Comparison of ENCODE assay signal across 14 cellular contexts in genomic region chr2:231765496-231765929, GRCh38. TPM values are rescaled to one million over a fixed set of nuclear protein-coding genes. Genes with fewer than 3 reads are reported as not detected.
DNase-seq lines count a peak whose midpoint lies in the region; ATAC-seq lines count a peak whose summit lies in the region.
"Had no signal": no experiment of that assay in that cellular context is flagged by ENCODE, and none has a peak within 500 bp of the region (broad histone marks: within the 10 kb centered on the region; RNA-seq: fewer than 3 reads in every experiment).

No MANE protein-coding gene starts in this region.

- H3K4me3 Mint-ChIP-seq in naive thymus-derived CD4-positive, alpha-beta T cell: peak overlapping the region in 3 of 10 donors; percentile 2 to 12 (median 3)
- no peak overlapping the region for H3K4me3 Mint-ChIP-seq in stimulated activated memory B cell treated with anti-CD40 and anti-IgM and Interleukin-4, amounts not matched to agents 10 μg/mL and 1 μg/mL and 100 μg/mL, for 72 hours

- H3K4me3 ChIP-seq in SK-N-MC: no peak overlapping the region
- H3K4me3 ChIP-seq in naive thymus-derived CD4-positive, alpha-beta T cell (ENCODE audit: low read length): no peak overlapping the region
- H3K4me3 ChIP-seq: esophagus squamous epithelium, psoas muscle had no signal

- POLR2A ChIA-PET in naive thymus-derived CD4-positive, alpha-beta T cell (lab: Charles Lee): no interaction called here

- H3K27ac ChIP-seq in SK-N-MC: peak overlapping the region; percentile 14; the same call in 1 of the 2 replicates
- no peak overlapping the region for H3K27ac ChIP-seq in naive thymus-derived CD4-positive, alpha-beta T cell (ENCODE audit: low read depth, low read length)
- H3K27ac ChIP-seq: esophagus squamous epithelium, psoas muscle, WERI-Rb-1 had no signal

- H3K9me3 Mint-ChIP-seq in naive thymus-derived CD4-positive, alpha-beta T cell: no peaks in the 10 kb centered on the region
- no peaks in the 10 kb centered on the region for H3K9me3 Mint-ChIP-seq in stimulated activated memory B cell treated with anti-CD40 and anti-IgM and Interleukin-4, amounts not matched to agents 10 μg/mL and 1 μg/mL and 100 μg/mL, for 72 hours

- CTCF ChIA-PET in naive thymus-derived CD4-positive, alpha-beta T cell (lab: Charles Lee): no interaction called here

- H3K27me3 Mint-ChIP-seq in naive thymus-derived CD4-positive, alpha-beta T cell: no peaks in the 10 kb centered on the region
- no peaks in the 10 kb centered on the region for H3K27me3 Mint-ChIP-seq in stimulated activated memory B cell treated with anti-CD40 and anti-IgM and Interleukin-4, amounts not matched to agents 10 μg/mL and 1 μg/mL and 100 μg/mL, for 72 hours

- H3K4me1 ChIP-seq in naive thymus-derived CD4-positive, alpha-beta T cell (ENCODE audit: control insufficient read depth in 2 of 2, insufficient read depth in 2 of 2, low read length in 2 of 2): peaks cover 0 to 8% of the 10 kb centered on the region in 2 donors
- H3K4me1 ChIP-seq: esophagus squamous epithelium had no signal

- peaks cover 9 to 35% (median 20%) of the 10 kb centered on the region in 7 donors for H3K4me1 Mint-ChIP-seq in naive thymus-derived CD4-positive, alpha-beta T cell
- peaks cover 19% of the 10 kb centered on the region for H3K4me1 Mint-ChIP-seq in stimulated activated memory B cell treated with anti-CD40 and anti-IgM and Interleukin-4, amounts not matched to agents 10 μg/mL and 1 μg/mL and 100 μg/mL, for 72 hours

- no peak overlapping the region for H3K9ac ChIP-seq in SK-N-MC (ENCODE audit: insufficient read length)

- no peaks in the 10 kb centered on the region for H3K36me3 ChIP-seq in SK-N-MC (ENCODE audit: insufficient read depth, low read length)
- no peaks in the 10 kb centered on the region for H3K36me3 ChIP-seq in naive thymus-derived CD4-positive, alpha-beta T cell (ENCODE audit: control insufficient read depth in 2 of 3, insufficient read depth in 3 of 3, low read length in 3 of 3)
- H3K36me3 ChIP-seq: esophagus squamous epithelium, WERI-Rb-1 had no signal

- intact Hi-C loops in naive thymus-derived CD4-positive, alpha-beta T cell (cut with micrococcal nuclease): no loop called here

- no peak for DNase-seq in SK-N-MC (ENCODE audit: low read depth, low spot score)
- DNase-seq in naive thymus-derived CD4-positive, alpha-beta T cell: no peak
- DNase-seq in activated effector memory CD4-positive, alpha-beta T cell treated with anti-CD3 and anti-CD28 coated beads, Interleukin-2, amount 50 U/mL, for 16 hours: no peak
- DNase-seq: activated effector memory CD4-positive, alpha-beta T cell treated with Interleukin-2 at 50 U/mL for 16 hours; esophagus squamous epithelium; NCI-H1105 treated with DMSO at 0.1 percent for 48 hours; NCI-H69; psoas muscle; SIG-M5; WERI-Rb-1 had no signal

- H3K27me3 ChIP-seq in naive thymus-derived CD4-positive, alpha-beta T cell (ENCODE audit: control insufficient read depth in 2 of 2, insufficient read depth in 2 of 2, low read length in 2 of 2): no peaks in the 10 kb centered on the region
- H3K27me3 ChIP-seq: esophagus squamous epithelium had no signal

- peak; percentile 42 for ATAC-seq in GM18502 (IDR thresholded peaks at IDR 0.05; ENCODE audit: poor library complexity, unreplicated experiment)
- peak; percentile 66 for ATAC-seq in GM21737 (IDR thresholded peaks at IDR 0.05; ENCODE audit: unreplicated experiment)
- ATAC-seq in naive thymus-derived CD4-positive, alpha-beta T cell: no peak
- no peak for ATAC-seq in stimulated activated memory B cell treated with anti-CD40 and anti-IgM and Interleukin-4, amounts not matched to agents 10 μg/mL and 1 μg/mL and 100 μg/mL, for 72 hours
- ATAC-seq in HG03097 (IDR thresholded peaks at IDR 0.05; ENCODE audit: low FRiP score, unreplicated experiment): no peak
- ATAC-seq: psoas muscle had no signal

- H3K9me3 ChIP-seq in SK-N-MC (ENCODE audit: low read depth, low read length): no peaks in the 10 kb centered on the region
- H3K9me3 ChIP-seq in naive thymus-derived CD4-positive, alpha-beta T cell (ENCODE audit: control insufficient read depth in 2 of 3, low read length in 3 of 3): no peaks in the 10 kb centered on the region
- H3K9me3 ChIP-seq: esophagus squamous epithelium, psoas muscle had no signal

- peak overlapping the region in 6 of 9 donors; percentile 0 to 43 (median 12) for H3K27ac Mint-ChIP-seq in naive thymus-derived CD4-positive, alpha-beta T cell
- H3K27ac Mint-ChIP-seq in stimulated activated memory B cell treated with anti-CD40 and anti-IgM and Interleukin-4, amounts not matched to agents 10 μg/mL and 1 μg/mL and 100 μg/mL, for 72 hours: no peak overlapping the region

- no peaks in the 10 kb centered on the region for H3K36me3 Mint-ChIP-seq in naive thymus-derived CD4-positive, alpha-beta T cell
- peaks cover 4% of the 10 kb centered on the region for H3K36me3 Mint-ChIP-seq in stimulated activated memory B cell treated with anti-CD40 and anti-IgM and Interleukin-4, amounts not matched to agents 10 μg/mL and 1 μg/mL and 100 μg/mL, for 72 hours

RNA-seq across cellular contexts. Expression of gene PDE6D, which starts 15.6 kb away (rescaled TPM):
- 10 to 100 TPM; 14.3 to 35.7 (median 25.2) TPM for total RNA-seq in naive thymus-derived CD4-positive, alpha-beta T cell
- 10 to 100 TPM; 52.1 to 55.3 TPM for polyA plus RNA-seq in naive thymus-derived CD4-positive, alpha-beta T cell

RNA-seq across cellular contexts. Expression of gene COPS7B, which starts 20.7 kb away (rescaled TPM):
- total RNA-seq in naive thymus-derived CD4-positive, alpha-beta T cell: 10 to 100 TPM; 33.4 to 60.6 (median 50.6) TPM
- 10 to 100 TPM; 38.8 to 42.9 TPM for polyA plus RNA-seq in naive thymus-derived CD4-positive, alpha-beta T cell

RNA-seq across cellular contexts. Expression of gene PTMA, which starts 57.2 kb away (rescaled TPM):
- 1,000 to 10,000 TPM; 1,211 to 1,988 (median 1,290) TPM for total RNA-seq in naive thymus-derived CD4-positive, alpha-beta T cell
- 1,000 to 10,000 TPM; 1,543 to 2,051 TPM for polyA plus RNA-seq in naive thymus-derived CD4-positive, alpha-beta T cell

Comparison
In these comparisons a context has a peak if more than half of its experiments do, and no peak if none do; other contexts are left out.
1. ATAC-seq: peak in GM18502 (single experiment) and GM21737 (single experiment); none in naive thymus-derived CD4-positive, alpha-beta T cell (single experiment), stimulated activated memory B cell treated with anti-CD40 and anti-IgM and Interleukin-4, amounts not matched to agents 10 μg/mL and 1 μg/mL and 100 μg/mL, for 72 hours (single experiment) and HG03097 (single experiment).